Comparison of ENCODE assay signal across 8 cellular contexts in the genomic region with DNA sequence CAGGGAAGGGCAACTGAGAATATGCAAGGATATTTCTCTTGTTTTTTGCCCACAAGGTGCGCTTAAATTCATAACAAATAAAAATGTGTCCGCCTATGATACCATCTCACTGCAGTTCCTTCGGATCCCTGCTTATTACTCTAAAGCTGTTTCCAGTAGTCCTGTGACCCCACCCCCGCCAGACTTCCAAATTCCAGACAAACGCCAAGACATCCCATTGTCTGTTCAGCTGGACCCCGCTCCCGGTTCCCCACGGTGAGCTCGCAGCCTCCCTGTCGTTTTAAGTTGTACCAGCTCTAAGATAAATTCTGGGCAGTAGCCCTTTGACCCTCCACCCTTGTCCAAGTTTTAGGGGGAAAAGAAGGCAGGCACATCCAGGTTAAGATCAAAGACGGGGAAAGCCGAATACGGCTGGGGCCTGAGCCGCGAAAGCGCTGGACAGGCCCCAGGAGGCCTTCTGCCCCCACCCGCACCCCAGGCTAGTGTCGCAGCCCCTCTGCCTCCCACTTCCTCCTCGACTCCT. TPM values are rescaled to one million over a fixed set of nuclear protein-coding genes. Genes with fewer than 3 reads are reported as not detected.
DNase-seq lines count a peak whose midpoint lies in the region; ATAC-seq, FAIRE-seq and TF ChIP-seq lines count a peak whose summit lies in the region.

No MANE protein-coding gene starts in this region.

- DNase-seq in CD14-positive monocyte (ENCODE audit: low spot score): no peak
- DNase-seq in fibroblast of villous mesenchyme (ENCODE audit: low read depth): peak; percentile 42
- DNase-seq in pancreas: no peak
- DNase-seq in NCI-H2171 treated with DMSO at 0.1 percent for 48 hours (lab: John Stamatoyannopoulos, UW): no peak

- peak overlapping the region; percentile 93 to 98 (median 95) for H3K27ac Mint-ChIP-seq in CD14-positive monocyte

- peaks cover 7 to 40% (median 13%) of the 10 kb centered on the region in 3 donors for H3K4me1 ChIP-seq in pancreas

- H3K79me2 ChIP-seq in SU-DHL-6 (ENCODE audit: insufficient read depth, low read length): peaks cover 52% of the 10 kb centered on the region

- no peaks in the 10 kb centered on the region; the same call in 1 of the 2 replicates for H4K20me1 ChIP-seq in SU-DHL-6 (ENCODE audit: low read depth, low read length)

- no peak for FAIRE-seq in pancreas (lab: Jason Lieb, UNC)

- peaks cover 56% of the 10 kb centered on the region for H3F3A ChIP-seq in SU-DHL-6 (ENCODE audit: insufficient read depth)

- H3K4me2 ChIP-seq in SU-DHL-6 (ENCODE audit: low read depth, low read length, poor library complexity, severe bottlenecking): peak overlapping the region; percentile 87

- peaks cover 15 to 24% of the 10 kb centered on the region in 2 donors for H3K36me3 Mint-ChIP-seq in CD14-positive monocyte

- WGBS in pancreas, 2 donors: 0 to 1% methylated on average over 19 of the region's 19 CpGs

- peaks cover 22% of the 10 kb centered on the region for H3K36me3 ChIP-seq in SU-DHL-6 (ENCODE audit: low read length)
- no peaks in the 10 kb centered on the region for H3K36me3 ChIP-seq in pancreas

- H2AFZ ChIP-seq in SU-DHL-6 (ENCODE audit: low read depth, low read length, severe bottlenecking): no peak overlapping the region

- TF ChIP-seq CTCF in CD14-positive monocyte (IDR thresholded peaks at IDR 0.05): no peak
- no peak for TF ChIP-seq CTCF in SU-DHL-6 (IDR thresholded peaks at IDR 0.05; ENCODE audit: insufficient read depth, low read length, poor library complexity, severe bottlenecking)
- TF ChIP-seq CTCF in fibroblast of villous mesenchyme (IDR thresholded peaks at IDR 0.05; ENCODE audit: insufficient read depth, low read depth, low read length): no peak
- TF ChIP-seq CTCF in pancreas (IDR thresholded peaks at IDR 0.05): no peak

- peak overlapping the region; percentile 93 to 98 for H3K4me3 Mint-ChIP-seq in CD14-positive monocyte

- H3K4me3 ChIP-seq in SU-DHL-6 (ENCODE audit: insufficient read depth, low read length, poor library complexity, severe bottlenecking) (peak overlapping the region; percentile 77), fibroblast of villous mesenchyme (ENCODE audit: low read depth, low read length) (peak overlapping the region; percentile 97), pancreas (peak overlapping the region; percentile 65 to 92 (median 73))

- intact Hi-C loops in CD14-positive monocyte (cut with micrococcal nuclease) (loop anchor here (1.0 to 10.0 kb wide), 6 partner anchors 10 to 754 kb away; a partner anchor contains a TSS), pancreas (cut with DNase I) (no loop called here)

- no peaks in the 10 kb centered on the region for H3K27me3 ChIP-seq in SU-DHL-6 (ENCODE audit: low read length)
- no peaks in the 10 kb centered on the region for H3K27me3 ChIP-seq in pancreas

- H3K9me3 ChIP-seq in SU-DHL-6 (ENCODE audit: insufficient read depth, low read length) (no peaks in the 10 kb centered on the region), pancreas (no peaks in the 10 kb centered on the region)

- peaks cover 58% of the 10 kb centered on the region for H3K4me1 Mint-ChIP-seq in CD14-positive monocyte

- peak overlapping the region; percentile 84 for H3K27ac ChIP-seq in SU-DHL-6 (ENCODE audit: low read depth, low read length)
- peak overlapping the region; percentile 63 to 82 (median 81) for H3K27ac ChIP-seq in pancreas

- H3K9me2 ChIP-seq in SU-DHL-6 (replicated peaks; ENCODE audit: insufficient read depth, low read length): no peaks in the 10 kb centered on the region

- H3K9me3 Mint-ChIP-seq in CD14-positive monocyte: peaks cover 0 to 2% (median 0%) of the 10 kb centered on the region in 7 donors

- no peaks in the 10 kb centered on the region for H3K27me3 Mint-ChIP-seq in CD14-positive monocyte (ENCODE audit: low read depth in 3 of 3)

- peak overlapping the region; percentile 85 for H3K9ac ChIP-seq in SU-DHL-6 (ENCODE audit: low read length)

- ATAC-seq in GM21723 (IDR thresholded peaks at IDR 0.05; ENCODE audit: unreplicated experiment) (peak; percentile 44), pancreas (peak; percentile 12 to 47 (median 31)), GM19035 (IDR thresholded peaks at IDR 0.05; ENCODE audit: unreplicated experiment) (no peak), GM21381 (IDR thresholded peaks at IDR 0.05; ENCODE audit: unreplicated experiment) (no peak)

RNA-seq across cellular contexts. Expression of a gene that starts 0.6 kb away (rescaled TPM):
- polyA plus RNA-seq in CD14-positive monocyte (100 to 1,000 TPM; 142 to 158 TPM), pancreas (10 to 100 TPM; 30.6 to 82.3 TPM)
- total RNA-seq in fibroblast of villous mesenchyme (161 and 369 TPM in 2 replicates), pancreas (10 to 100 TPM; 28.9 to 73.3 (median 42.3) TPM)

RNA-seq across cellular contexts. Expression of a gene that starts 10.6 kb away (rescaled TPM):
- polyA plus RNA-seq in CD14-positive monocyte: 1,000 to 10,000 TPM; 1,209 to 1,397 TPM
- 871 and 1,016 TPM in 2 replicates for total RNA-seq in fibroblast of villous mesenchyme
- total RNA-seq in pancreas: 100 to 1,000 TPM; 521 to 940 (median 762) TPM
- 1,000 to 10,000 TPM; 1,660 to 1,808 TPM for polyA plus RNA-seq in pancreas

Comparison
In these comparisons a context has a peak if more than half of its experiments do, and no peak if none do; other contexts are left out.
1. ATAC-seq: peak in GM21723 (single experiment) and pancreas (4 of 4); none in GM19035 (single experiment) and GM21381 (single experiment).
2. intact Hi-C loops: an anchor here in CD14-positive monocyte (1.0 to 10.0 kb wide); none called in pancreas.
3. Peak in every context shown above with its lines, with median percentiles within 50 percentile points of each other: H3K4me3 ChIP-seq.